8 cellular contexts compared by ENCODE assay signal in the genomic region with DNA sequence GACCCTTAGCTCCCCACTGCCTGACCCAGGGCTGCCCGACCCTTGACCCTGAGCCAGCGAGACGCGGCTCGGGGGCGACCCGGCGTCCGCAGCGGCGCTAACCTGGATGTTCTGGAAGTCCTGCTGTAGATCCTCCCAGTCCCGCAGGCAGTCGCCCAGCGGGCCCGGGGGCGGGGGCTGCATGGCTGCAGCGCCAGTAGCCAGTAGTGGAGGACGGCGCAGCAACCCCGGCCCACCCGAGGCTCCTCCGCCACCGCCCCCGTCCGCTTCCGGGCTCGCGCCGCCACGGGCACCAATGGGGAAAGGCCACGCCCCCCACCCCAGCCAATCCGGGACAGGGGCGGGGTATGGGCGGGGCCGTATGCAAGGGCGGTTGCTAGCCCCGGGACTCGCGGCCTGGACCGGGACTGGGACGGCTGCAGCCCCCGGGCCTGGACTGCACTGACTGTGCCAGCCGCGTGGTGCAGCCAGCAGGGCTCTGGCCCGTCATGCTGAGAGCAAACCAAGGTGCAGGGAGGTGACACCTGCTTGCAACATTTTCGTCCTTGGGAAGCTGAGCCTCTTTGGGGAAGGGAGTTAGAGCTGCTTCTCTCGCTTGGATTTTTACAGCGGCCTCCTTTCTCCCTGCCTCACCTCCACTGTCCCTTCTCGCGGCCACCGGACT. TPM values are rescaled to one million over a fixed set of nuclear protein-coding genes. Genes with fewer than 3 reads are reported as not detected.
DNase-seq lines count a peak whose midpoint lies in the region; ATAC-seq and TF ChIP-seq lines count a peak whose summit lies in the region.

Gene TMEM120A (minus strand): TSS at position 208 of the 664 bp plus-strand sequence. CDS start 25 bp downstream, at position 183.

- peaks cover 17 to 45% of the 10 kb centered on the region in 2 donors for H3K4me1 ChIP-seq in thoracic aorta (ENCODE audit: control insufficient read depth in 1 of 2, low read depth in 2 of 2)

- H3K4me3 ChIP-seq in GM12865 (ENCODE audit: low read depth, low read length): peak within 1 kb of the TSS; percentile 64
- peak within 1 kb of the TSS; percentile 99 for H3K4me3 ChIP-seq in thoracic aorta

- peaks cover 8% of the 10 kb centered on the region for H3K36me3 Mint-ChIP-seq in activated naive CD8-positive, alpha-beta T cell
- peaks cover 9% of the 10 kb centered on the region for H3K36me3 Mint-ChIP-seq in glutamatergic neuron (ENCODE audit: unreplicated experiment)
- H3K36me3 Mint-ChIP-seq in osteocyte (ENCODE audit: unreplicated experiment): peaks cover 23% of the 10 kb centered on the region

- peak within 1 kb of the TSS; percentile 99 to 100 for H3K27ac ChIP-seq in thoracic aorta

- peak within 1 kb of the TSS; percentile 65 for H3K4me3 Mint-ChIP-seq in activated naive CD8-positive, alpha-beta T cell
- H3K4me3 Mint-ChIP-seq in glutamatergic neuron (ENCODE audit: unreplicated experiment) (peak within 1 kb of the TSS; percentile 82), osteocyte (ENCODE audit: unreplicated experiment) (peak within 1 kb of the TSS; percentile 77)

- no peaks in the 10 kb centered on the region for H3K36me3 ChIP-seq in thoracic aorta

- no peaks in the 10 kb centered on the region for H3K9me3 ChIP-seq in thoracic aorta

- H3K9me3 Mint-ChIP-seq in activated naive CD8-positive, alpha-beta T cell (ENCODE audit: low read depth): no peaks in the 10 kb centered on the region
- H3K9me3 Mint-ChIP-seq in glutamatergic neuron (ENCODE audit: unreplicated experiment) (peaks cover 5% of the 10 kb centered on the region), osteocyte (ENCODE audit: unreplicated experiment) (no peaks in the 10 kb centered on the region)

- H3K27me3 ChIP-seq in thoracic aorta (replicated peaks; ENCODE audit: insufficient read depth): no peaks in the 10 kb centered on the region

- no peak within 1 kb of the TSS for H3K27ac Mint-ChIP-seq in activated naive CD8-positive, alpha-beta T cell
- peak within 1 kb of the TSS; percentile 62 for H3K27ac Mint-ChIP-seq in glutamatergic neuron (ENCODE audit: unreplicated experiment)
- H3K27ac Mint-ChIP-seq in osteocyte (ENCODE audit: unreplicated experiment): peak within 1 kb of the TSS; percentile 72

- peaks cover 22% of the 10 kb centered on the region for H3K4me1 Mint-ChIP-seq in activated naive CD8-positive, alpha-beta T cell (ENCODE audit: low read depth)
- peaks cover 8% of the 10 kb centered on the region for H3K4me1 Mint-ChIP-seq in glutamatergic neuron (ENCODE audit: low read depth, unreplicated experiment)
- peaks cover 16% of the 10 kb centered on the region for H3K4me1 Mint-ChIP-seq in osteocyte (ENCODE audit: unreplicated experiment)

- no peaks in the 10 kb centered on the region for H3K27me3 Mint-ChIP-seq in activated naive CD8-positive, alpha-beta T cell
- peaks cover 11% of the 10 kb centered on the region for H3K27me3 Mint-ChIP-seq in glutamatergic neuron (ENCODE audit: unreplicated experiment)
- H3K27me3 Mint-ChIP-seq in osteocyte (ENCODE audit: unreplicated experiment): no peaks in the 10 kb centered on the region

- no peak for TF ChIP-seq CTCF in GM12865 (IDR thresholded peaks at IDR 0.05; ENCODE audit: insufficient read depth, low read depth, low read length, missing control alignments)
- no peak for TF ChIP-seq CTCF in glutamatergic neuron (IDR thresholded peaks at IDR 0.05; ENCODE audit: partially characterized antibody, unreplicated experiment)
- peak; percentile 43 for TF ChIP-seq CTCF in osteocyte (IDR thresholded peaks at IDR 0.05)
- no peak for TF ChIP-seq CTCF in thoracic aorta (IDR thresholded peaks at IDR 0.05)

- ATAC-seq in HG02678 (IDR thresholded peaks at IDR 0.05; ENCODE audit: unreplicated experiment) (peak; percentile 98), thoracic aorta (ENCODE audit: insufficient number of reproducible peaks, low FRiP score, low read depth) (peak; percentile 75)

- DNase-seq in GM12865 (ENCODE audit: low read depth) (peak; percentile 92), NCI-H1105 treated with DMSO at 0.1 percent for 48 hours (lab: John Stamatoyannopoulos, UW) (peak; percentile 86), SKM-1 treated with dmso at 0.1 percent for 144 hours (lab: John Stamatoyannopoulos, UW; ENCODE audit: unreplicated experiment) (peak; percentile 79), glutamatergic neuron (peak; percentile 99), osteocyte (ENCODE audit: extremely low spot score, unreplicated experiment) (peak; percentile 99), thoracic aorta (ENCODE audit: low spot score) (peak; percentile 89)

RNA-seq across cellular contexts. Expression of gene TMEM120A, which starts in this region (rescaled TPM):
- total RNA-seq in glutamatergic neuron (ENCODE audit: unreplicated experiment) (26.4 TPM), osteocyte (36.3 and 37.6 TPM in 2 replicates), thoracic aorta (10 to 100 TPM; 39.4 to 44.7 TPM)

Comparison
In these comparisons a context has a peak if more than half of its experiments do, and no peak if none do; other contexts are left out.
1. Peak in every context shown above with its lines: DNase-seq, ATAC-seq, H3K4me3 ChIP-seq and H3K27ac ChIP-seq.